31 cellular contexts compared by ENCODE assay signal in genomic region chr17:33209671-33210070, GRCh38.
"Had no signal": no experiment of that assay in that cellular context is flagged by ENCODE, and none has a peak within 500 bp of the region (broad histone marks: within the 10 kb centered on the region; RNA-seq: fewer than 3 reads in every experiment).

No MANE protein-coding gene starts in this region.

- H3K36me3 Mint-ChIP-seq: activated naive CD4-positive, alpha-beta T cell treated with anti-CD3 and anti-CD28 coated beads, Interleukin-2, amount 50 U/mL, for 24 hours; naive thymus-derived CD8-positive, alpha-beta T cell; stimulated activated memory B cell treated with anti-CD40 and anti-IgM and Interleukin-4, amounts not matched to agents 10 μg/mL and 1 μg/mL and 100 μg/mL, for 72 hours; T-cell; type B pancreatic cell had no signal

- H3K27ac Mint-ChIP-seq: activated B cell treated with CpG ODN at 0.5 μM for 24 hours; activated CD8-positive, alpha-beta T cell treated with anti-CD3 and anti-CD28 coated beads for 36 hours; activated naive CD4-positive, alpha-beta T cell treated with anti-CD3 and anti-CD28 coated beads, Interleukin-2, amount 50 U/mL, for 24 hours; activated naive CD8-positive, alpha-beta T cell treated with anti-CD3 and anti-CD28 coated beads, Interleukin-2, amount 50 U/mL, for 24 hours; activated T-helper 2 cell treated with anti-CD3 and anti-CD28 coated beads, Interferon-gamma antibody, Interleukin-2, Interleukin-4, amounts not matched to agents 10 μg/mL and 5 μg/mL and 100 μg/mL, durations not matched to agents 14 hours and 24 hours and 36 hours; effector memory CD8-positive, alpha-beta T cell; naive thymus-derived CD8-positive, alpha-beta T cell; stimulated activated memory B cell treated with anti-CD40 and anti-IgM and Interleukin-4, amounts not matched to agents 10 μg/mL and 1 μg/mL and 100 μg/mL, for 72 hours; stimulated activated naive CD8-positive, alpha-beta T cell treated with anti-CD3 and anti-CD28 coated beads, Interleukin-15, amount 100 ng/mL, for 72 hours; T-cell; T-helper 2 cell treated with Interferon-gamma antibody and Interleukin-4, amounts not matched to agents 5 μg/mL and 100 μg/mL, for 36 hours; type B pancreatic cell had no signal

- H3K27me3 ChIP-seq: pancreas, uterus had no signal

- H3K4me1 ChIP-seq: heart right ventricle, pancreas, prostate gland, sigmoid colon, uterus had no signal

- H3K9me3 ChIP-seq: pancreas, prostate gland, sigmoid colon, uterus had no signal

- H3K4me3 Mint-ChIP-seq: activated B cell treated with CpG ODN at 0.5 μM for 24 hours; activated CD8-positive, alpha-beta T cell treated with anti-CD3 and anti-CD28 coated beads for 36 hours; activated naive CD4-positive, alpha-beta T cell treated with anti-CD3 and anti-CD28 coated beads, Interleukin-2, amount 50 U/mL, for 24 hours; activated naive CD8-positive, alpha-beta T cell treated with anti-CD3 and anti-CD28 coated beads, Interleukin-2, amount 50 U/mL, for 24 hours; effector memory CD8-positive, alpha-beta T cell; naive thymus-derived CD8-positive, alpha-beta T cell; neural crest cell; stimulated activated memory B cell treated with anti-CD40 and anti-IgM and Interleukin-4, amounts not matched to agents 10 μg/mL and 1 μg/mL and 100 μg/mL, for 72 hours; stimulated activated naive CD8-positive, alpha-beta T cell treated with anti-CD3 and anti-CD28 coated beads, Interleukin-15, amount 100 ng/mL, for 72 hours; T-cell; T-helper 2 cell treated with Interferon-gamma antibody and Interleukin-4, amounts not matched to agents 5 μg/mL and 100 μg/mL, for 36 hours; type B pancreatic cell had no signal

- H3K4me1 Mint-ChIP-seq: activated B cell treated with CpG ODN at 0.5 μM for 24 hours; activated naive CD4-positive, alpha-beta T cell treated with anti-CD3 and anti-CD28 coated beads, Interleukin-2, amount 50 U/mL, for 24 hours; activated naive CD8-positive, alpha-beta T cell treated with anti-CD3 and anti-CD28 coated beads, Interleukin-2, amount 50 U/mL, for 24 hours; naive thymus-derived CD8-positive, alpha-beta T cell; neural crest cell; stimulated activated memory B cell treated with anti-CD40 and anti-IgM and Interleukin-4, amounts not matched to agents 10 μg/mL and 1 μg/mL and 100 μg/mL, for 72 hours; stimulated activated naive CD8-positive, alpha-beta T cell treated with anti-CD3 and anti-CD28 coated beads, Interleukin-15, amount 100 ng/mL, for 72 hours; T-cell had no signal

- H3K27me3 Mint-ChIP-seq: stimulated activated memory B cell treated with anti-CD40 and anti-IgM and Interleukin-4, amounts not matched to agents 10 μg/mL and 1 μg/mL and 100 μg/mL, for 72 hours had no signal

- H3K9me3 Mint-ChIP-seq: activated B cell treated with CpG ODN at 0.5 μM for 24 hours; activated CD8-positive, alpha-beta T cell treated with anti-CD3 and anti-CD28 coated beads for 36 hours; activated naive CD4-positive, alpha-beta T cell treated with anti-CD3 and anti-CD28 coated beads, Interleukin-2, amount 50 U/mL, for 24 hours; activated naive CD8-positive, alpha-beta T cell treated with anti-CD3 and anti-CD28 coated beads, Interleukin-2, amount 50 U/mL, for 24 hours; activated T-helper 2 cell treated with anti-CD3 and anti-CD28 coated beads, Interferon-gamma antibody, Interleukin-2, Interleukin-4, amounts not matched to agents 10 μg/mL and 5 μg/mL and 100 μg/mL, durations not matched to agents 14 hours and 24 hours and 36 hours; effector memory CD8-positive, alpha-beta T cell; neural crest cell; stimulated activated memory B cell treated with anti-CD40 and anti-IgM and Interleukin-4, amounts not matched to agents 10 μg/mL and 1 μg/mL and 100 μg/mL, for 72 hours; stimulated activated naive CD8-positive, alpha-beta T cell treated with anti-CD3 and anti-CD28 coated beads, Interleukin-15, amount 100 ng/mL, for 72 hours; T-cell; T-helper 2 cell treated with Interferon-gamma antibody and Interleukin-4, amounts not matched to agents 5 μg/mL and 100 μg/mL, for 36 hours; type B pancreatic cell had no signal

- H3K27ac ChIP-seq: heart right ventricle, pancreas, prostate gland, sigmoid colon, uterus had no signal

- DNase-seq: activated B cell treated with CpG ODN at 0.5 μM for 24 hours; activated CD4-positive, alpha-beta T cell treated with anti-CD3 and anti-CD28 coated beads, Interleukin-2, amount 50 U/mL, for 1 hour; activated CD8-positive, alpha-beta T cell treated with anti-CD3 and anti-CD28 coated beads for 36 hours; activated naive CD8-positive, alpha-beta T cell treated with anti-CD3 and anti-CD28 coated beads, Interleukin-2, amount 50 U/mL, for 24 hours; activated T-cell treated with anti-CD3 and anti-CD28 coated beads, Interleukin-2, amount 50 U/mL, for 48 hours; amygdala; cerebellar nuclear complex; cortex of kidney; effector memory CD8-positive, alpha-beta T cell; foreskin melanocyte; heart right ventricle; left cardiac atrium; naive thymus-derived CD8-positive, alpha-beta T cell; nucleus accumbens; pancreas; sigmoid colon; small intestine; stimulated activated CD4-positive, alpha-beta T cell treated with anti-CD3 and anti-CD28 coated beads, Interleukin-4, amount 100 ng/mL, for 4 hours; stimulated activated CD8-positive, alpha-beta memory T cell treated with anti-CD3 and anti-CD28 coated beads, Interleukin-4, amount 100 ng/mL, for 48 hours; stimulated activated naive CD8-positive, alpha-beta T cell treated with anti-CD3 and anti-CD28 coated beads, Interleukin-15, amount 100 ng/mL, for 72 hours; substantia nigra; T-cell; uterus had no signal

- ATAC-seq: activated CD8-positive, alpha-beta T cell treated with anti-CD3 and anti-CD28 coated beads for 36 hours; activated naive CD8-positive, alpha-beta T cell treated with anti-CD3 and anti-CD28 coated beads, Interleukin-2, amount 50 U/mL, for 24 hours; effector memory CD8-positive, alpha-beta T cell; esophagus mucosa; heart right ventricle; left cardiac atrium; naive thymus-derived CD8-positive, alpha-beta T cell; pancreas; stimulated activated memory B cell treated with anti-CD40 and anti-IgM and Interleukin-4, amounts not matched to agents 10 μg/mL and 1 μg/mL and 100 μg/mL, for 72 hours; stimulated activated naive CD8-positive, alpha-beta T cell treated with anti-CD3 and anti-CD28 coated beads, Interleukin-15, amount 100 ng/mL, for 72 hours; T-cell had no signal

- H3K4me3 ChIP-seq: heart right ventricle, pancreas, prostate gland, sigmoid colon, uterus had no signal

- H3K36me3 ChIP-seq: heart right ventricle, pancreas, prostate gland, sigmoid colon, uterus had no signal
